ENCODE assay signal across 17 cellular contexts in genomic region chr5:164191240-164191639, GRCh38.
DNase-seq lines count a peak whose midpoint lies in the region; ATAC-seq, FAIRE-seq and TF ChIP-seq lines count a peak whose summit lies in the region.
"Had no signal": no experiment of that assay in that cellular context is flagged by ENCODE, and none has a peak within 500 bp of the region (broad histone marks: within the 10 kb centered on the region; RNA-seq: fewer than 3 reads in every experiment).

No MANE protein-coding gene starts in this region.

- FAIRE-seq in HepG2 (lab: Jason Lieb, UNC): no peak

- TF ChIP-seq EP300 in HepG2 (IDR thresholded peaks at IDR 0.05; ENCODE audit: low read depth in 2 of 2, low read length in 2 of 2) (no peak), HepG2 (CRISPR knock-in tag; IDR thresholded peaks at IDR 0.05; ENCODE audit: borderline replicate concordance) (no peak)

- TF ChIP-seq RAD21 in HepG2 (CRISPR knock-in tag; IDR thresholded peaks at IDR 0.05): no peak

- H3K9ac ChIP-seq in HepG2 (ENCODE audit: insufficient read depth, low read depth, low read length): no peak overlapping the region
- H3K9ac ChIP-seq: GM23248 had no signal

- H3K27ac ChIP-seq in HepG2 (ENCODE audit: extremely low read length, insufficient read depth, low read length) (no peak overlapping the region), right lobe of liver (no peak overlapping the region)
- H3K27ac ChIP-seq: GM23248, upper lobe of left lung, VCaP had no signal

- no peaks in the 10 kb centered on the region for H4K20me1 ChIP-seq in HepG2 (ENCODE audit: insufficient read depth, low read length)

- CTCF ChIA-PET in HepG2 (lab: Yijun Ruan, JAX; ENCODE audit: low intra/inter-chr PET ratio, low total read pairs): no interaction called here

- H3K36me3 ChIP-seq in HepG2 (replicated peaks in 1 of 2; ENCODE audit: control insufficient read depth in 1 of 2, insufficient read depth in 2 of 2, low read length in 2 of 2): no peaks in the 10 kb centered on the region
- no peaks in the 10 kb centered on the region for H3K36me3 ChIP-seq in right lobe of liver
- H3K36me3 ChIP-seq: upper lobe of left lung had no signal

- H3K79me2 ChIP-seq in HepG2 (ENCODE audit: insufficient read depth, low read length): no peaks in the 10 kb centered on the region

- H3K4me1 ChIP-seq in HepG2 (ENCODE audit: insufficient read depth, low read length) (no peaks in the 10 kb centered on the region), right lobe of liver (no peaks in the 10 kb centered on the region)
- H3K4me1 ChIP-seq: upper lobe of left lung had no signal

- peak; percentile 14 for DNase-seq in HepG2 (ENCODE audit: low spot score)
- no peak for DNase-seq in right lobe of liver
- DNase-seq in cardiac fibroblast (ENCODE audit: low read depth in 2 of 2): peak; percentile 78
- peak; percentile 48 to 54 for DNase-seq in left colon
- DNase-seq in stimulated activated CD4-positive, alpha-beta T cell treated with anti-CD3 and anti-CD28 coated beads, Interleukin-2, amount 100 ng/mL, for 24 hours: no peak
- no peak for DNase-seq in NCI-H187 treated with DMSO at 0.1 percent for 48 hours (lab: John Stamatoyannopoulos, UW)
- no peak for DNase-seq in SKM-1 (lab: John Stamatoyannopoulos, UW; ENCODE audit: unreplicated experiment)
- DNase-seq in NCI-H2081 (lab: John Stamatoyannopoulos, UW): no peak
- DNase-seq: activated CD8-positive, alpha-beta memory T cell treated with anti-CD3 and anti-CD28 coated beads, Interleukin-2, amount 50 U/mL, for 4 hours; DMS153; GM23248; NCI-H1105 treated with DMSO at 0.1 percent for 48 hours; NCI-H526; SHP77 treated with DMSO at 0.1 percent for 48 hours; upper lobe of left lung had no signal

- BruUV-seq in HepG2 (replicated peaks; lab: Mats Ljungman, UMichigan): no TSS peak

- POLR2A ChIA-PET in HepG2 (lab: Yijun Ruan, JAX): no interaction called here

- H3K27me3 ChIP-seq in HepG2 (ENCODE audit: control insufficient read depth in 1 of 2, insufficient read depth in 2 of 2, low read length in 2 of 2) (no peaks in the 10 kb centered on the region), right lobe of liver (no peaks in the 10 kb centered on the region)
- H3K27me3 ChIP-seq: upper lobe of left lung had no signal

- in situ Hi-C loops in HepG2 (cut with HindIII; ENCODE audit: extremely low pct_ligation_motif_present, low pct_unique_long_range_greater_than_20kb): no loop called here

- H3K4me2 ChIP-seq in HepG2 (ENCODE audit: low read depth, low read length): no peak overlapping the region

- intact Hi-C loops in HepG2 (cut with micrococcal nuclease; ENCODE audit: unreplicated experiment): no loop called here
- intact Hi-C loops in right lobe of liver (cut with DNase I): no loop called here
- intact Hi-C loops in left colon (cut with DNase I, micrococcal nuclease): no loop called here

- TF ChIP-seq CTCF in HepG2 (CRISPR knock-in tag; IDR thresholded peaks at IDR 0.05) (no peak), right lobe of liver (IDR thresholded peaks at IDR 0.05) (no peak), cardiac fibroblast (IDR thresholded peaks at IDR 0.05; ENCODE audit: low read depth, low read length) (no peak)

- TF ChIP-seq POLR2A in HepG2 (IDR thresholded peaks at IDR 0.05; ENCODE audit: insufficient read depth in 1 of 2, low read depth in 2 of 2, low read length in 2 of 2) (no peak), right lobe of liver (IDR thresholded peaks at IDR 0.05) (no peak)

- H3K4me3 ChIP-seq in HepG2 (replicated peaks in 1 of 3; ENCODE audit: insufficient read depth in 1 of 3, low read depth in 2 of 3, low read length in 3 of 3) (no peak overlapping the region), right lobe of liver (no peak overlapping the region), cardiac fibroblast (replicated peaks in 1 of 2; ENCODE audit: low read depth in 2 of 2, low read length in 2 of 2) (no peak overlapping the region)
- H3K4me3 ChIP-seq: GM23248, upper lobe of left lung had no signal

- H2AFZ ChIP-seq in HepG2 (ENCODE audit: low read length): no peak overlapping the region
- H2AFZ ChIP-seq: GM23248 had no signal

- ATAC-seq in HepG2 (no peak), right lobe of liver (no peak), left colon (peak; percentile 95)
- ATAC-seq: left lobe of liver had no signal

- 0% methylated on average over 2 of the region's 3 CpGs for WGBS in HepG2 (ENCODE audit: low lambda C conversion rate)
- WGBS in right lobe of liver (ENCODE audit: insufficient coverage, low coverage, low lambda C conversion rate, missing lambda C conversion rate): 47% methylated on average over 3 of the region's 3 CpGs

- H3K9me3 ChIP-seq in HepG2 (ENCODE audit: low read length) (peaks cover 37% of the 10 kb centered on the region), right lobe of liver (no peaks in the 10 kb centered on the region)
- H3K9me3 ChIP-seq: upper lobe of left lung had no signal

TF ChIP-seq in HepG2, 621 proteins besides CTCF, POLR2A, EP300 and RAD21:
- TF ChIP-seq ZNF549 (CRISPR knock-in tag; IDR thresholded peaks at IDR 0.05) (no peak), ZNF556 (CRISPR knock-in tag; IDR thresholded peaks at IDR 0.05; ENCODE audit: borderline replicate concordance) (no peak), HHEX (CRISPR knock-in tag; IDR thresholded peaks at IDR 0.05) (no peak), ZNF24 (IDR thresholded peaks at IDR 0.05) (no peak), ZNF292 (CRISPR knock-in tag; IDR thresholded peaks at IDR 0.05; ENCODE audit: borderline replicate concordance, low read depth) (no peak), ZNF431 (CRISPR knock-in tag; IDR thresholded peaks at IDR 0.05; ENCODE audit: borderline replicate concordance, low read depth) (no peak), ZBTB2 (CRISPR knock-in tag; IDR thresholded peaks at IDR 0.05; ENCODE audit: low read depth) (no peak), MEF2D (CRISPR knock-in tag; IDR thresholded peaks at IDR 0.05) (no peak), IKZF1 (IDR thresholded peaks at IDR 0.05) (no peak), RFX5 (IDR thresholded peaks at IDR 0.05; ENCODE audit: low read depth, low read length) (no peak), ETV5 (CRISPR knock-in tag; IDR thresholded peaks at IDR 0.05; ENCODE audit: borderline replicate concordance) (no peak), ATRX (CRISPR knock-in tag; IDR thresholded peaks at IDR 0.05; ENCODE audit: borderline replicate concordance) (no peak), ZNF460 (CRISPR knock-in tag; IDR thresholded peaks at IDR 0.05; ENCODE audit: borderline replicate concordance) (no peak), RFX1 (IDR thresholded peaks at IDR 0.05) (no peak), ZNF614 (CRISPR knock-in tag; IDR thresholded peaks at IDR 0.05; ENCODE audit: borderline replicate concordance) (no peak), SRSF4 (IDR thresholded peaks at IDR 0.05; ENCODE audit: low read depth, low read length, poor library complexity, severe bottlenecking) (no peak)
- TF ChIP-seq, protein P1, sequence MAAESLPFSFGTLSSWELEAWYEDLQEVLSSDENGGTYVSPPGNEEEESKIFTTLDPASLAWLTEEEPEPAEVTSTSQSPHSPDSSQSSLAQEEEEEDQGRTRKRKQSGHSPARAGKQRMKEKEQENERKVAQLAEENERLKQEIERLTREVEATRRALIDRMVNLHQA (CRISPR knock-in tag; IDR thresholded peaks at IDR 0.05): no peak
- TF ChIP-seq, protein P2, sequence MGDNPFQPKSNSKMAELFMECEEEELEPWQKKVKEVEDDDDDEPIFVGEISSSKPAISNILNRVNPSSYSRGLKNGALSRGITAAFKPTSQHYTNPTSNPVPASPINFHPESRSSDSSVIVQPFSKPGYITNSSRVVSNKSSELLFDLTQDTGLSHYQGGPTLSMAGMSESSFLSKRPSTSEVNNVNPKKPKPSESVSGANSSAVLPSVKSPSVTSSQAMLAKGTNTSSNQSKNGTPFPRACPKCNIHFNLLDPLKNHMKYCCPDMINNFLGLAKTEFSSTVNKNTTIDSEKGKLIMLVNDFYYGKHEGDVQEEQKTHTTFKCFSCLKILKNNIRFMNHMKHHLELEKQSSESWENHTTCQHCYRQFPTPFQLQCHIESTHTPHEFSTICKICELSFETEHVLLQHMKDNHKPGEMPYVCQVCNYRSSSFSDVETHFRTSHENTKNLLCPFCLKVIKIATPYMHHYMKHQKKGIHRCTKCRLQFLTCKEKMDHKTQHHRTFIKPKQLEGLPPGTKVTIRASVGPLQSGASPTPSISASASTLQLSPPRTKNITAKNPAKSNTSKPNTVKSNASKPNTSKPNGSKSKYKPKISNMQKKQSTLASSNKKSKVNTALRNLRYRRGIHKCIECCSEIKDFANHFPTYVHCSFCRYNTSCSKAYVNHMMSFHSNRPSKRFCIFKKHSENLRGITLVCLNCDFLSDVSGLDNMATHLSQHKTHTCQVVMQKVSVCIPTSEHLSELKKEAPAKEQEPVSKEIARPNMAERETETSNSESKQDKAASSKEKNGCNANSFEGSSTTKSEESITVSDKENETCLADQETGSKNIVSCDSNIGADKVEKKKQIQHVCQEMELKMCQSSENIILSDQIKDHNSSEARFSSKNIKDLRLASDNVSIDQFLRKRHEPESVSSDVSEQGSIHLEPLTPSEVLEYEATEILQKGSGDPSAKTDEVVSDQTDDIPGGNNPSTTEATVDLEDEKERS (CRISPR knock-in tag; IDR thresholded peaks at IDR 0.05): no peak
TF ChIP-seq in HepG2: peak in this region for 0.

Comparison
In these comparisons a context has a peak if more than half of its experiments do, and no peak if none do; other contexts are left out.
1. DNase-seq: peak in HepG2 (single experiment), cardiac fibroblast (2 of 2) and left colon (2 of 2); none in right lobe of liver (0 of 3), stimulated activated CD4-positive, alpha-beta T cell treated with anti-CD3 and anti-CD28 coated beads, Interleukin-2, amount 100 ng/mL, for 24 hours (0 of 2), NCI-H187 treated with DMSO at 0.1 percent for 48 hours (single experiment), SKM-1 (single experiment) and NCI-H2081 (0 of 2).